In genomic region chr7:5584821-5585220, GRCh38 we compare ENCODE assay signal across 2 cellular contexts.
A peak's percentile ranks its signal among the peaks of the same experiment; 100 is the strongest.
TF ChIP-seq lines count a peak whose summit lies in the region.

No MANE protein-coding gene starts in this region.

TF ChIP-seq in HepG2, 621 proteins besides CTCF, POLR2A, EP300 and RAD21 (continues in another document):
- TF ChIP-seq, protein P1, sequence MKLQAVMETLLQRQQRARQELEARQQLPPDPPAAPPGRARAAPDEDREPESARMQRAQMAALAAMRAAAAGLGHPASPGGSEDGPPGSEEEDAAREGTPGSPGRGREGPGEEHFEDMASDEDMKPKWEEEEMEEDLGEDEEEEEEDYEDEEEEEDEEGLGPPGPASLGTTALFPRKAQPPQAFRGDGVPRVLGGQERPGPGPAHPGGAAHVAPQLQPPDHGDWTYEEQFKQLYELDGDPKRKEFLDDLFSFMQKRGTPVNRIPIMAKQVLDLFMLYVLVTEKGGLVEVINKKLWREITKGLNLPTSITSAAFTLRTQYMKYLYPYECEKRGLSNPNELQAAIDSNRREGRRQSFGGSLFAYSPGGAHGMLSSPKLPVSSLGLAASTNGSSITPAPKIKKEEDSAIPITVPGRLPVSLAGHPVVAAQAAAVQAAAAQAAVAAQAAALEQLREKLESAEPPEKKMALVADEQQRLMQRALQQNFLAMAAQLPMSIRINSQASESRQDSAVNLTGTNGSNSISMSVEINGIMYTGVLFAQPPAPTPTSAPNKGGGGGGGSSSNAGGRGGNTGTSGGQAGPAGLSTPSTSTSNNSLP (IDR thresholded peaks at IDR 0.05; ENCODE audit: low read depth, low read length) = peak; percentile 44; the same call in 1 of the 2 replicates
- TF ChIP-seq ZMAT5 (CRISPR knock-in tag; IDR thresholded peaks at IDR 0.05; ENCODE audit: borderline replicate concordance, low read depth) = no peak
- TF ChIP-seq TCF7L2 (IDR thresholded peaks at IDR 0.05; ENCODE audit: low read depth, low read length) = peak; percentile 74
- peak; percentile 74 for TF ChIP-seq GATAD2A (CRISPR knock-in tag; IDR thresholded peaks at IDR 0.05)
- TF ChIP-seq SETDB1 (CRISPR knock-in tag; IDR thresholded peaks at IDR 0.05; ENCODE audit: borderline replicate concordance) = no peak
- peak; percentile 71 for TF ChIP-seq TCF7 (IDR thresholded peaks at IDR 0.05; ENCODE audit: low read depth)
- TF ChIP-seq, protein P2, sequence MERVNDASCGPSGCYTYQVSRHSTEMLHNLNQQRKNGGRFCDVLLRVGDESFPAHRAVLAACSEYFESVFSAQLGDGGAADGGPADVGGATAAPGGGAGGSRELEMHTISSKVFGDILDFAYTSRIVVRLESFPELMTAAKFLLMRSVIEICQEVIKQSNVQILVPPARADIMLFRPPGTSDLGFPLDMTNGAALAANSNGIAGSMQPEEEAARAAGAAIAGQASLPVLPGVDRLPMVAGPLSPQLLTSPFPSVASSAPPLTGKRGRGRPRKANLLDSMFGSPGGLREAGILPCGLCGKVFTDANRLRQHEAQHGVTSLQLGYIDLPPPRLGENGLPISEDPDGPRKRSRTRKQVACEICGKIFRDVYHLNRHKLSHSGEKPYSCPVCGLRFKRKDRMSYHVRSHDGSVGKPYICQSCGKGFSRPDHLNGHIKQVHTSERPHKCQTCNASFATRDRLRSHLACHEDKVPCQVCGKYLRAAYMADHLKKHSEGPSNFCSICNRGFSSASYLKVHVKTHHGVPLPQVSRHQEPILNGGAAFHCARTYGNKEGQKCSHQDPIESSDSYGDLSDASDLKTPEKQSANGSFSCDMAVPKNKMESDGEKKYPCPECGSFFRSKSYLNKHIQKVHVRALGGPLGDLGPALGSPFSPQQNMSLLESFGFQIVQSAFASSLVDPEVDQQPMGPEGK (CRISPR knock-in tag; IDR thresholded peaks at IDR 0.05) = peak; percentile 20; the same call in 1 of the 2 replicates
- no peak for TF ChIP-seq ZNF773 (CRISPR knock-in tag; IDR thresholded peaks at IDR 0.05; ENCODE audit: borderline replicate concordance)
- TF ChIP-seq RBAK (CRISPR knock-in tag; IDR thresholded peaks at IDR 0.05) = peak; percentile 36; the same call in 1 of the 2 replicates
- TF ChIP-seq U2AF1 (optimal IDR thresholded peaks at IDR 0.05; ENCODE audit: low read depth, low read length) = no peak
- TF ChIP-seq CEBPG (CRISPR knock-in tag; IDR thresholded peaks at IDR 0.05) = 0 out of 2 replicates have a peak, but pooled peaks have one; percentile 46
- TF ChIP-seq, protein P3, sequence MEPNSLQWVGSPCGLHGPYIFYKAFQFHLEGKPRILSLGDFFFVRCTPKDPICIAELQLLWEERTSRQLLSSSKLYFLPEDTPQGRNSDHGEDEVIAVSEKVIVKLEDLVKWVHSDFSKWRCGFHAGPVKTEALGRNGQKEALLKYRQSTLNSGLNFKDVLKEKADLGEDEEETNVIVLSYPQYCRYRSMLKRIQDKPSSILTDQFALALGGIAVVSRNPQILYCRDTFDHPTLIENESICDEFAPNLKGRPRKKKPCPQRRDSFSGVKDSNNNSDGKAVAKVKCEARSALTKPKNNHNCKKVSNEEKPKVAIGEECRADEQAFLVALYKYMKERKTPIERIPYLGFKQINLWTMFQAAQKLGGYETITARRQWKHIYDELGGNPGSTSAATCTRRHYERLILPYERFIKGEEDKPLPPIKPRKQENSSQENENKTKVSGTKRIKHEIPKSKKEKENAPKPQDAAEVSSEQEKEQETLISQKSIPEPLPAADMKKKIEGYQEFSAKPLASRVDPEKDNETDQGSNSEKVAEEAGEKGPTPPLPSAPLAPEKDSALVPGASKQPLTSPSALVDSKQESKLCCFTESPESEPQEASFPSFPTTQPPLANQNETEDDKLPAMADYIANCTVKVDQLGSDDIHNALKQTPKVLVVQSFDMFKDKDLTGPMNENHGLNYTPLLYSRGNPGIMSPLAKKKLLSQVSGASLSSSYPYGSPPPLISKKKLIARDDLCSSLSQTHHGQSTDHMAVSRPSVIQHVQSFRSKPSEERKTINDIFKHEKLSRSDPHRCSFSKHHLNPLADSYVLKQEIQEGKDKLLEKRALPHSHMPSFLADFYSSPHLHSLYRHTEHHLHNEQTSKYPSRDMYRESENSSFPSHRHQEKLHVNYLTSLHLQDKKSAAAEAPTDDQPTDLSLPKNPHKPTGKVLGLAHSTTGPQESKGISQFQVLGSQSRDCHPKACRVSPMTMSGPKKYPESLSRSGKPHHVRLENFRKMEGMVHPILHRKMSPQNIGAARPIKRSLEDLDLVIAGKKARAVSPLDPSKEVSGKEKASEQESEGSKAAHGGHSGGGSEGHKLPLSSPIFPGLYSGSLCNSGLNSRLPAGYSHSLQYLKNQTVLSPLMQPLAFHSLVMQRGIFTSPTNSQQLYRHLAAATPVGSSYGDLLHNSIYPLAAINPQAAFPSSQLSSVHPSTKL (CRISPR knock-in tag; IDR thresholded peaks at IDR 0.05) = peak; percentile 56
- TF ChIP-seq CEBPB (IDR thresholded peaks at IDR 0.05; ENCODE audit: borderline replicate concordance, low read depth, low read length) = peak; percentile 35; the same call in 1 of the 2 replicates
- TF ChIP-seq SP5 (CRISPR knock-in tag; IDR thresholded peaks at IDR 0.05; ENCODE audit: borderline replicate concordance, low read depth) = 0 out of 2 replicates have a peak, but pooled peaks have one; percentile 23
- TF ChIP-seq NR2F1 (CRISPR knock-in tag; IDR thresholded peaks at IDR 0.05) = 0 out of 4 replicates have a peak, but pooled peaks of 1 of the 2 experiments have one; percentile 20

TF ChIP-seq in IMR-90, 13 proteins besides CTCF, POLR2A, EP300 and RAD21:
- TF ChIP-seq SMC3 (IDR thresholded peaks at IDR 0.05; ENCODE audit: low read depth, low read length) = no peak
- no peak for TF ChIP-seq MXI1 (IDR thresholded peaks at IDR 0.05; ENCODE audit: borderline replicate concordance, low read depth, low read length)
- TF ChIP-seq MAFK (IDR thresholded peaks at IDR 0.05; ENCODE audit: low read depth, low read length) = no peak
- TF ChIP-seq, protein P4, sequence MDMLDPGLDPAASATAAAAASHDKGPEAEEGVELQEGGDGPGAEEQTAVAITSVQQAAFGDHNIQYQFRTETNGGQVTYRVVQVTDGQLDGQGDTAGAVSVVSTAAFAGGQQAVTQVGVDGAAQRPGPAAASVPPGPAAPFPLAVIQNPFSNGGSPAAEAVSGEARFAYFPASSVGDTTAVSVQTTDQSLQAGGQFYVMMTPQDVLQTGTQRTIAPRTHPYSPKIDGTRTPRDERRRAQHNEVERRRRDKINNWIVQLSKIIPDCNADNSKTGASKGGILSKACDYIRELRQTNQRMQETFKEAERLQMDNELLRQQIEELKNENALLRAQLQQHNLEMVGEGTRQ (IDR thresholded peaks at IDR 0.05; ENCODE audit: low read depth, low read length) = no peak
- TF ChIP-seq RCOR1 (IDR thresholded peaks at IDR 0.05; ENCODE audit: insufficient replicate concordance, low read length) = no peak
- no peak for TF ChIP-seq RFX5 (IDR thresholded peaks at IDR 0.05; ENCODE audit: low read depth, low read length)
- TF ChIP-seq CHD1 (IDR thresholded peaks at IDR 0.05; ENCODE audit: low read depth, low read length) = no peak
- no peak for TF ChIP-seq BHLHE40 (IDR thresholded peaks at IDR 0.05; ENCODE audit: low read depth, low read length)
- TF ChIP-seq CEBPB (IDR thresholded peaks at IDR 0.05; ENCODE audit: low read depth, low read length) = no peak
- no peak for TF ChIP-seq FOS (IDR thresholded peaks at IDR 0.05; ENCODE audit: low read depth, low read length)
- no peak for TF ChIP-seq MAZ (IDR thresholded peaks at IDR 0.05; ENCODE audit: borderline replicate concordance, low read depth, low read length)
- TF ChIP-seq NFE2L2 (IDR thresholded peaks at IDR 0.05; ENCODE audit: low read depth, low read length) = no peak
- TF ChIP-seq ELK1 (IDR thresholded peaks at IDR 0.05; ENCODE audit: borderline replicate concordance, low read depth, low read length) = no peak
TF ChIP-seq in IMR-90: peak in this region for 0.
